In the genomic region with DNA sequence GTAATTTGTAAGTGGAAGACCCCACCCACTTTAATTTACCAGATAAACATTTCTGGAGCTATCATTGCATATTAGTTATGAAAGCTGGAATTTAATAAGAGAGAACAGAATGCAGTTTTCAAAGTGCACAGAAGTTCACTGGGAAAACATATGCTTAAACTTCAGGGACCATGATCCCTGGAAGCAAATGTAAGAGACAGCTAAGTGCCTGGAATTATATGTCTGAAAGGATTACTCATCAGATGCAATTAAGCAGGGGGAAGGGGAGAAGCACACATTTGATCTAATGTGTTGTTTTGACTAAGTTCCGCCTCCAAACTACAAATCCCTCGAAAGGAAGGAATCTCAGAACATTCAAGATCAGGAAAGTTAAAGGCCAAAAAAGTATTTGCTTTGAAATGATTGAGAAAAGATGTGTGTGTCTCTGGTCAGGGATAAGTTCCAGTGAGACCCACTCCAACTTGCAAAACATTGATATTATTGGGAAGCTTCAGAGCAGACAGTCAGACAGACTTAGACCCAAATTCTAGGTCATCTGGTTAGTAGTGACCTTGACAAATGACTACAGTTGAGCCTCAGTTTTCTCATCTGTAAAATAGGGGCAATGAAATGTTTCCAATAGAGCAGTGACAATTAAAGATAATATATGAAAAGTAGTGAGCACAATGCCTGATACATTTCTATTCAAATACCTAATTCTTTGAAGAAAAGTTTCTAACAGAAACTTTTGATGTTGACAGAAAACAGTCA, we compare ENCODE assay signal across 12 cellular contexts.
A peak's percentile ranks its signal among the peaks of the same experiment; 100 is the strongest.
DNase-seq lines count a peak whose midpoint lies in the region; ATAC-seq and TF ChIP-seq lines count a peak whose summit lies in the region.
"Had no signal": no experiment of that assay in that cellular context is flagged by ENCODE, and none has a peak within 500 bp of the region (broad histone marks: within the 10 kb centered on the region; RNA-seq: fewer than 3 reads in every experiment).

No MANE protein-coding gene starts in this region.

- CTCF ChIA-PET in RWPE1 (lab: Yijun Ruan, JAX): interaction anchor here (0.6 to 0.7 kb wide), 2 partner anchors 71 to 860 kb away, joined by 3 to 4 read pairs; no protein-coding TSS in a partner anchor
- CTCF ChIA-PET in naive thymus-derived CD4-positive, alpha-beta T cell (lab: Charles Lee): no interaction called here

- H3K9me3 Mint-ChIP-seq in naive thymus-derived CD4-positive, alpha-beta T cell: peaks cover 3 to 44% (median 15%) of the 10 kb centered on the region in 11 donors

- H3K27ac Mint-ChIP-seq in naive thymus-derived CD4-positive, alpha-beta T cell: no peak overlapping the region

- no peak overlapping the region for H3K4me3 Mint-ChIP-seq in naive thymus-derived CD4-positive, alpha-beta T cell
- H3K4me3 Mint-ChIP-seq: activated T-cell treated with anti-CD3 and anti-CD28 coated beads, Interleukin-2, amount 50 U/mL, for 4 hours had no signal

- POLR2A ChIA-PET in RWPE1 (lab: Yijun Ruan, JAX; ENCODE audit: low non-redundant PET): interaction anchor here (0.7 kb wide), 1 partner anchor 51 kb away, joined by 3 read pairs; no protein-coding TSS in a partner anchor
- POLR2A ChIA-PET in naive thymus-derived CD4-positive, alpha-beta T cell (lab: Charles Lee): no interaction called here

- no peaks in the 10 kb centered on the region for H3K27me3 ChIP-seq in naive thymus-derived CD4-positive, alpha-beta T cell (ENCODE audit: control insufficient read depth in 2 of 2, insufficient read depth in 2 of 2, low read length in 2 of 2)
- H3K27me3 ChIP-seq: heart right ventricle, Peyer's patch had no signal

- peak; percentile 61 for DNase-seq in GM03348 (ENCODE audit: low spot score)
- peak; percentile 75 for DNase-seq in RWPE1 (ENCODE audit: low spot score)
- DNase-seq in fibroblast of gingiva (ENCODE audit: low read depth): peak; percentile 32
- DNase-seq in putamen (ENCODE audit: low spot score): peak; percentile 41
- DNase-seq in naive thymus-derived CD4-positive, alpha-beta T cell: no peak
- DNase-seq in midbrain (lab: John Stamatoyannopoulos, UW): no peak
- DNase-seq in D341Med (ENCODE audit: low spot score): no peak
- DNase-seq in GDM1 (lab: John Stamatoyannopoulos, UW): no peak
- DNase-seq: activated T-cell treated with anti-CD3 and anti-CD28 coated beads, Interleukin-2, amount 50 U/mL, for 4 hours; GOT3; heart right ventricle; Peyer's patch had no signal

- H3K4me3 ChIP-seq in naive thymus-derived CD4-positive, alpha-beta T cell (ENCODE audit: low read length): no peak overlapping the region
- H3K4me3 ChIP-seq: heart right ventricle, Peyer's patch had no signal

- ATAC-seq in naive thymus-derived CD4-positive, alpha-beta T cell: no peak

- intact Hi-C loops in naive thymus-derived CD4-positive, alpha-beta T cell (cut with micrococcal nuclease): no loop called here

- H3K4me1 ChIP-seq in naive thymus-derived CD4-positive, alpha-beta T cell (ENCODE audit: control insufficient read depth in 2 of 2, insufficient read depth in 2 of 2, low read length in 2 of 2): no peaks in the 10 kb centered on the region

- H3K4me1 Mint-ChIP-seq in naive thymus-derived CD4-positive, alpha-beta T cell: peaks cover 0 to 11% (median 0%) of the 10 kb centered on the region in 7 donors

- peaks cover 2 to 24% (median 10%) of the 10 kb centered on the region in 5 donors for H3K36me3 Mint-ChIP-seq in naive thymus-derived CD4-positive, alpha-beta T cell

- H3K27ac ChIP-seq in RWPE1: no peak overlapping the region
- H3K27ac ChIP-seq in naive thymus-derived CD4-positive, alpha-beta T cell (ENCODE audit: low read depth, low read length): no peak overlapping the region

- no peaks in the 10 kb centered on the region for H3K9me3 ChIP-seq in naive thymus-derived CD4-positive, alpha-beta T cell (ENCODE audit: control insufficient read depth in 2 of 3, low read length in 3 of 3)
- H3K9me3 ChIP-seq: Peyer's patch had no signal

- TF ChIP-seq CTCF in RWPE1 (conservative IDR thresholded peaks at IDR 0.05; ENCODE audit: low read depth): no peak

- no peaks in the 10 kb centered on the region for H3K36me3 ChIP-seq in naive thymus-derived CD4-positive, alpha-beta T cell (ENCODE audit: control insufficient read depth in 2 of 3, insufficient read depth in 3 of 3, low read length in 3 of 3)
- H3K36me3 ChIP-seq: heart right ventricle, Peyer's patch had no signal

- no peaks in the 10 kb centered on the region for H3K27me3 Mint-ChIP-seq in naive thymus-derived CD4-positive, alpha-beta T cell

Comparison
In these comparisons a context has a peak if more than half of its experiments do, and no peak if none do; other contexts are left out.
1. DNase-seq: peak in GM03348 (single experiment), RWPE1 (single experiment), fibroblast of gingiva (single experiment) and putamen (single experiment); none in naive thymus-derived CD4-positive, alpha-beta T cell (0 of 9), midbrain (single experiment), D341Med (single experiment) and GDM1 (single experiment).